In genomic region chr3:17619952-17620351, GRCh38 we compare ENCODE assay signal across 38 cellular contexts.
"Had no signal": no experiment of that assay in that cellular context is flagged by ENCODE, and none has a peak within 500 bp of the region (broad histone marks: within the 10 kb centered on the region; RNA-seq: fewer than 3 reads in every experiment).

No MANE protein-coding gene starts in this region.

- H3K4me3 Mint-ChIP-seq: activated B cell treated with CpG ODN at 0.5 μM for 24 hours; activated CD4-positive, alpha-beta memory T cell treated with anti-CD3 and anti-CD28 coated beads, Interleukin-2, amount 10 ng/mL, durations not matched to agents 7 days and 5 days; activated CD4-positive, alpha-beta T cell treated with anti-CD3 and anti-CD28 coated beads for 36 hours; activated CD4-positive, alpha-beta T cell treated with anti-CD3 and anti-CD28 coated beads, Interleukin-2, amount 10 ng/mL, durations not matched to agents 7 days and 5 days; activated CD8-positive, alpha-beta memory T cell treated with anti-CD3 and anti-CD28 coated beads, Interleukin-2, amount 10 ng/mL, durations not matched to agents 7 days and 5 days; activated CD8-positive, alpha-beta T cell treated with anti-CD3 and anti-CD28 coated beads, Interleukin-2, amount 10 ng/mL, durations not matched to agents 7 days and 5 days; activated naive CD4-positive, alpha-beta T cell treated with anti-CD3 and anti-CD28 coated beads, Interleukin-2, amount 10 ng/mL, durations not matched to agents 7 days and 5 days; activated naive CD4-positive, alpha-beta T cell treated with anti-CD3 and anti-CD28 coated beads, Interleukin-2, amount 50 U/mL, for 24 hours; activated naive CD8-positive, alpha-beta T cell; activated naive CD8-positive, alpha-beta T cell treated with anti-CD3 and anti-CD28 coated beads, Interleukin-2, amount 10 ng/mL, durations not matched to agents 7 days and 5 days; activated naive CD8-positive, alpha-beta T cell treated with anti-CD3 and anti-CD28 coated beads, Interleukin-2, amount 50 U/mL, for 24 hours; activated T-cell treated with anti-CD3 and anti-CD28 coated beads, Interleukin-2, amount 50 U/mL, for 24 hours; brain; central memory CD8-positive, alpha-beta T cell; T-helper 1 cell treated with Interleukin-12 subunit alpha and Interleukin-12 subunit beta and Interleukin-4 antibody, amounts not matched to agents 30 μg/mL and 1 μg/mL, for 36 hours; T-helper 2 cell treated with Interferon-gamma antibody and Interleukin-4, amounts not matched to agents 5 μg/mL and 100 μg/mL, for 36 hours had no signal

- H3K9me3 ChIP-seq: ascending aorta had no signal

- H3K36me3 ChIP-seq: cardiac muscle cell had no signal

- H3K27me3 ChIP-seq: ascending aorta, cardiac muscle cell had no signal

- DNase-seq: activated B cell treated with CpG ODN at 0.5 μM for 24 hours; activated CD4-positive, alpha-beta memory T cell treated with anti-CD3 and anti-CD28 coated beads, Interleukin-2, amount 10 ng/mL, durations not matched to agents 7 days and 5 days; activated CD4-positive, alpha-beta T cell treated with anti-CD3 and anti-CD28 coated beads for 1 hour; activated CD4-positive, alpha-beta T cell treated with anti-CD3 and anti-CD28 coated beads for 36 hours; activated CD4-positive, alpha-beta T cell treated with anti-CD3 and anti-CD28 coated beads for 48 hours; activated CD4-positive, alpha-beta T cell treated with anti-CD3 and anti-CD28 coated beads, Interleukin-2, amount 10 ng/mL, durations not matched to agents 7 days and 5 days; activated CD4-positive, alpha-beta T cell treated with anti-CD3 and anti-CD28 coated beads, Interleukin-2, amount 50 U/mL, for 48 hours; activated CD8-positive, alpha-beta memory T cell treated with anti-CD3 and anti-CD28 coated beads for 24 hours; activated CD8-positive, alpha-beta memory T cell treated with anti-CD3 and anti-CD28 coated beads, Interleukin-2, amount 10 ng/mL, durations not matched to agents 7 days and 5 days; activated CD8-positive, alpha-beta memory T cell treated with anti-CD3 and anti-CD28 coated beads, Interleukin-2, amount 50 U/mL, for 48 hours; activated CD8-positive, alpha-beta T cell treated with anti-CD3 and anti-CD28 coated beads, Interleukin-2, amount 10 ng/mL, durations not matched to agents 7 days and 5 days; activated effector memory CD4-positive, alpha-beta T cell treated with Interleukin-2 at 50 U/mL for 16 hours; activated gamma-delta T cell; activated naive CD4-positive, alpha-beta T cell treated with anti-CD3 and anti-CD28 coated beads, Interleukin-2, amount 10 ng/mL, durations not matched to agents 7 days and 5 days; activated naive CD4-positive, alpha-beta T cell treated with Interleukin-2 at 50 U/mL for 16 hours; activated naive CD8-positive, alpha-beta T cell treated with anti-CD3 and anti-CD28 coated beads, Interleukin-2, amount 10 ng/mL, durations not matched to agents 7 days and 5 days; activated naive CD8-positive, alpha-beta T cell treated with anti-CD3 and anti-CD28 coated beads, Interleukin-2, amount 50 U/mL, for 24 hours; activated T-cell treated with anti-CD3 and anti-CD28 coated beads, Interleukin-2, amount 50 U/mL, for 24 hours; activated T-cell treated with anti-CD3 and anti-CD28 coated beads, Interleukin-2, amount 50 U/mL, for 48 hours; amygdala; anterior cingulate cortex; caudate nucleus; cerebellar nuclear complex; T-helper 1 cell; T-helper 2 cell; T-helper 9 cell had no signal

- H3K27me3 Mint-ChIP-seq: activated B cell treated with CpG ODN at 0.5 μM for 24 hours; activated CD4-positive, alpha-beta memory T cell treated with anti-CD3 and anti-CD28 coated beads, Interleukin-2, amount 10 ng/mL, durations not matched to agents 7 days and 5 days; activated CD4-positive, alpha-beta T cell treated with anti-CD3 and anti-CD28 coated beads for 36 hours; activated CD4-positive, alpha-beta T cell treated with anti-CD3 and anti-CD28 coated beads, Interleukin-2, amount 10 ng/mL, durations not matched to agents 7 days and 5 days; activated CD8-positive, alpha-beta memory T cell treated with anti-CD3 and anti-CD28 coated beads, Interleukin-2, amount 10 ng/mL, durations not matched to agents 7 days and 5 days; activated naive CD4-positive, alpha-beta T cell treated with anti-CD3 and anti-CD28 coated beads, Interleukin-2, amount 10 ng/mL, durations not matched to agents 7 days and 5 days; activated naive CD4-positive, alpha-beta T cell treated with anti-CD3 and anti-CD28 coated beads, Interleukin-2, amount 50 U/mL, for 24 hours; activated naive CD8-positive, alpha-beta T cell; activated naive CD8-positive, alpha-beta T cell treated with anti-CD3 and anti-CD28 coated beads, Interleukin-2, amount 10 ng/mL, durations not matched to agents 7 days and 5 days; activated naive CD8-positive, alpha-beta T cell treated with anti-CD3 and anti-CD28 coated beads, Interleukin-2, amount 50 U/mL, for 24 hours; activated T-cell treated with anti-CD3 and anti-CD28 coated beads, Interleukin-2, amount 50 U/mL, for 24 hours; brain; central memory CD8-positive, alpha-beta T cell had no signal

- H3K4me3 ChIP-seq: ascending aorta, cardiac muscle cell had no signal

- H3K4me1 ChIP-seq: ascending aorta had no signal

- H3K27ac ChIP-seq: ascending aorta, cardiac muscle cell, VCaP had no signal

- ATAC-seq: activated CD4-positive, alpha-beta T cell treated with anti-CD3 and anti-CD28 coated beads for 36 hours; activated CD8-positive, alpha-beta memory T cell treated with anti-CD3 and anti-CD28 coated beads, Interleukin-2, amount 10 ng/mL, durations not matched to agents 7 days and 5 days; activated CD8-positive, alpha-beta T cell treated with anti-CD3 and anti-CD28 coated beads, Interleukin-2, amount 10 ng/mL, durations not matched to agents 7 days and 5 days; activated naive CD8-positive, alpha-beta T cell treated with anti-CD3 and anti-CD28 coated beads, Interleukin-2, amount 50 U/mL, for 24 hours had no signal

- FAIRE-seq: bronchial epithelial cell, TTC549 had no signal

- H3K27ac Mint-ChIP-seq: activated B cell treated with CpG ODN at 0.5 μM for 24 hours; activated CD4-positive, alpha-beta memory T cell treated with anti-CD3 and anti-CD28 coated beads, Interleukin-2, amount 10 ng/mL, durations not matched to agents 7 days and 5 days; activated CD4-positive, alpha-beta T cell treated with anti-CD3 and anti-CD28 coated beads for 36 hours; activated CD4-positive, alpha-beta T cell treated with anti-CD3 and anti-CD28 coated beads, Interleukin-2, amount 10 ng/mL, durations not matched to agents 7 days and 5 days; activated CD8-positive, alpha-beta memory T cell treated with anti-CD3 and anti-CD28 coated beads, Interleukin-2, amount 10 ng/mL, durations not matched to agents 7 days and 5 days; activated CD8-positive, alpha-beta T cell treated with anti-CD3 and anti-CD28 coated beads, Interleukin-2, amount 10 ng/mL, durations not matched to agents 7 days and 5 days; activated naive CD4-positive, alpha-beta T cell treated with anti-CD3 and anti-CD28 coated beads, Interleukin-2, amount 10 ng/mL, durations not matched to agents 7 days and 5 days; activated naive CD4-positive, alpha-beta T cell treated with anti-CD3 and anti-CD28 coated beads, Interleukin-2, amount 50 U/mL, for 24 hours; activated naive CD8-positive, alpha-beta T cell; activated naive CD8-positive, alpha-beta T cell treated with anti-CD3 and anti-CD28 coated beads, Interleukin-2, amount 10 ng/mL, durations not matched to agents 7 days and 5 days; activated naive CD8-positive, alpha-beta T cell treated with anti-CD3 and anti-CD28 coated beads, Interleukin-2, amount 50 U/mL, for 24 hours; activated T-cell treated with anti-CD3 and anti-CD28 coated beads, Interleukin-2, amount 50 U/mL, for 24 hours; activated T-helper 2 cell treated with anti-CD3 and anti-CD28 coated beads, Interferon-gamma antibody, Interleukin-2, Interleukin-4, amounts not matched to agents 10 μg/mL and 5 μg/mL and 100 μg/mL, durations not matched to agents 14 hours and 24 hours and 36 hours; brain; T-helper 1 cell treated with Interleukin-12 subunit alpha and Interleukin-12 subunit beta and Interleukin-4 antibody, amounts not matched to agents 30 μg/mL and 1 μg/mL, for 36 hours; T-helper 2 cell treated with Interferon-gamma antibody and Interleukin-4, amounts not matched to agents 5 μg/mL and 100 μg/mL, for 36 hours had no signal

- H3K4me1 Mint-ChIP-seq: activated B cell treated with CpG ODN at 0.5 μM for 24 hours; activated CD4-positive, alpha-beta memory T cell treated with anti-CD3 and anti-CD28 coated beads, Interleukin-2, amount 10 ng/mL, durations not matched to agents 7 days and 5 days; activated CD4-positive, alpha-beta T cell treated with anti-CD3 and anti-CD28 coated beads for 36 hours; activated CD4-positive, alpha-beta T cell treated with anti-CD3 and anti-CD28 coated beads, Interleukin-2, amount 10 ng/mL, durations not matched to agents 7 days and 5 days; activated CD8-positive, alpha-beta memory T cell treated with anti-CD3 and anti-CD28 coated beads, Interleukin-2, amount 10 ng/mL, durations not matched to agents 7 days and 5 days; activated naive CD4-positive, alpha-beta T cell treated with anti-CD3 and anti-CD28 coated beads, Interleukin-2, amount 10 ng/mL, durations not matched to agents 7 days and 5 days; activated naive CD4-positive, alpha-beta T cell treated with anti-CD3 and anti-CD28 coated beads, Interleukin-2, amount 50 U/mL, for 24 hours; activated naive CD8-positive, alpha-beta T cell treated with anti-CD3 and anti-CD28 coated beads, Interleukin-2, amount 10 ng/mL, durations not matched to agents 7 days and 5 days; activated naive CD8-positive, alpha-beta T cell treated with anti-CD3 and anti-CD28 coated beads, Interleukin-2, amount 50 U/mL, for 24 hours; central memory CD8-positive, alpha-beta T cell had no signal
